Comparison of ENCODE assay signal across 8 cellular contexts in the genomic region with DNA sequence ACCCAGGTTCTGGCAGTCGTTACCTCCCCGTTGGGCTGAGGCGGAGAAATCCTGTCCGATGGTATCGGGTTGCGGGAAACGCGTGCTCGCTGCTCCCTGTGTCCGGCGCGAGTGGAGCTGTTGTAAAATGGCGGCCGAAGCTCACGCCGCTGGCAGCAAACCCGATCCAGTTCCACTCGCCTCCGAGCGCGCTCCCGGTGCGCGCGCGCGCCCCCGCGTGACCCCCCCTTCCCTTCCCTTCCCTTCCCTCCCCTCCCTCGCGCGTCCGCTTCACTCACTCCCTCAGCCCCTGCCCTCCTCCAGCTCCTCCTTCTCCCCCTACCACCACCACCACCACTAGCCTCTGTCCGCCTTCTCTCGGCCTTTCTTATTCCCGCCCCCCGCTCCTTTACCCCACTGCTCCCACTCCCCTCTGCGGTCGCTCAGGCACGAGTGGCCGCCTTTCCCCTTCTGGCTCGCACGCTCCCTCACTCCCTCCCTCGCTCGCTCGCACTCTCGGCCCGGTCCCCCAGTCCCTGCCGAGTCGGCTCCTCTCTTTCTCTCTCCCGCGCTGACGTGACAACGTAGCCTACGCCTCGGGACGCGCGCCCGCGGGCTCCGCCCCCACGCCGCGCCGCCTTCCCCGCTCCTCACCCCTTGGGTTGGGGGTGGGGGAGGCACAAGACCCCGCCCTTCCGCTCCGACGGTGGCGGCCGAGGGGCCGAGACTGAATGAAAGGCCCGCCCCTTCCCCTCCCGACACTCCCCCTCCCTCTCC. TPM values are rescaled to one million over a fixed set of nuclear protein-coding genes. Genes with fewer than 3 reads are reported as not detected.
DNase-seq lines count a peak whose midpoint lies in the region; ATAC-seq and TF ChIP-seq lines count a peak whose summit lies in the region.

SYNCRIP (minus strand) TSS at position 113 of the 756 bp plus-strand sequence. CDS start 1,447 bp downstream, outside the sequence.

- peaks cover 17% of the 10 kb centered on the region for H3K4me1 ChIP-seq in PC-3 (ENCODE audit: insufficient read depth, low read length)

- peaks cover 50% of the 10 kb centered on the region for H3K79me2 ChIP-seq in PC-3 (ENCODE audit: low read length)

- no TSS peak for BruUV-seq in PC-3 (replicated peaks; lab: Mats Ljungman, UMichigan)

- H3K4me3 ChIP-seq in Jurkat, Clone E6-1 (ENCODE audit: low read length), result peak within 1 kb of the TSS; percentile 98
- H3K4me3 ChIP-seq in PC-3 (ENCODE audit: low read length), result peak within 1 kb of the TSS; percentile 89

- H3K36me3 ChIP-seq in PC-3 (ENCODE audit: low read depth, low read length), result peaks cover 31% of the 10 kb centered on the region

- peak within 1 kb of the TSS; percentile 64 for H2AFZ ChIP-seq in PC-3 (ENCODE audit: low read length)

- no peaks in the 10 kb centered on the region for H3K9me2 ChIP-seq in PC-3 (replicated peaks; ENCODE audit: low read length)

- ATAC-seq in GM21717 (IDR thresholded peaks at IDR 0.05; ENCODE audit: unreplicated experiment) (peak; percentile 76), PC-3 (peak; percentile 71)

- no peak for TF ChIP-seq CTCF in PC-3 (conservative IDR thresholded peaks at IDR 0.05; ENCODE audit: low read depth, low read length)

- peak within 1 kb of the TSS; percentile 89 for H3K4me2 ChIP-seq in PC-3 (ENCODE audit: low read length)

- H3F3A ChIP-seq in PC-3 (ENCODE audit: low read length, unreplicated experiment), result no peaks in the 10 kb centered on the region

- POLR2A ChIA-PET in PC-3 (lab: Charles Lee; ENCODE audit: unreplicated experiment), result interaction anchor here (0.5 to 3.6 kb wide), 6 partner anchors 36 to 1747 kb away, joined by 3 to 60 read pairs (median 3); no protein-coding TSS in a partner anchor

- CTCF ChIA-PET in PC-3 (lab: Charles Lee), result interaction anchor here (0.7 kb wide), 1 partner anchor 109 kb away, joined by 20 read pairs; no protein-coding TSS in a partner anchor

- no peaks in the 10 kb centered on the region for H3K27me3 ChIP-seq in PC-3 (ENCODE audit: low read length)

- peak; percentile 98 for DNase-seq in DMS53 (lab: John Stamatoyannopoulos, UW)
- peak; percentile 96 for DNase-seq in Jurkat, Clone E6-1 (ENCODE audit: low read depth, low spot score)
- peak; percentile 96 for DNase-seq in PC-3
- peak; percentile 99 for DNase-seq in activated T-cell treated with anti-CD3 and anti-CD28 coated beads for 48 hours (ENCODE audit: low read depth)
- peak; percentile 90 for DNase-seq in epithelial cell of prostate (ENCODE audit: low read depth, low spot score)
- DNase-seq in mucosa of gallbladder (ENCODE audit: low spot score), result peak; percentile 98
- DNase-seq in stimulated activated CD8-positive, alpha-beta memory T cell treated with anti-CD3 and anti-CD28 coated beads, Interleukin-4, amount 100 ng/mL, for 24 hours (ENCODE audit: low read depth), result peak; percentile 97

- H4K20me1 ChIP-seq in PC-3 (ENCODE audit: low read length), result peaks cover 41% of the 10 kb centered on the region

- intact Hi-C loops in PC-3 (cut with micrococcal nuclease), result loop anchor here (1.0 to 2.0 kb wide), 3 partner anchors 35 to 104 kb away; no protein-coding TSS in a partner anchor

- no peaks in the 10 kb centered on the region for H3K9me3 ChIP-seq in PC-3 (ENCODE audit: low read length)

- H3K9ac ChIP-seq in PC-3 (ENCODE audit: low read length), result peak within 1 kb of the TSS; percentile 100

- H3K27ac ChIP-seq in PC-3 (ENCODE audit: low read length) (peak within 1 kb of the TSS; percentile 98), epithelial cell of prostate (peak within 1 kb of the TSS; percentile 99)

RNA-seq across cellular contexts. Expression of gene SYNCRIP, which starts in this region (rescaled TPM):
- 86.6 TPM for polyA plus RNA-seq in Jurkat, Clone E6-1 (2012; ENCODE audit: insufficient read depth, insufficient read length)
- total RNA-seq in PC-3 (2014; rRNA removed) (63.8 and 76.6 TPM in 2 replicates), mucosa of gallbladder (63.8 TPM)

Comparison
In these comparisons a context has a peak if more than half of its experiments do, and no peak if none do; other contexts are left out.
1. Peak in every context shown above with its lines: DNase-seq, ATAC-seq, H3K4me3 ChIP-seq and H3K27ac ChIP-seq.